In genomic region chr11:61828379-61828628, GRCh38 we compare ENCODE assay signal across 8 cellular contexts. TPM values are rescaled to one million over a fixed set of nuclear protein-coding genes. Genes with fewer than 3 reads are reported as not detected.
DNase-seq lines count a peak whose midpoint lies in the region; ATAC-seq and TF ChIP-seq lines count a peak whose summit lies in the region.

No MANE protein-coding gene starts in this region.

- H3K4me1 ChIP-seq in MM.1S (ENCODE audit: low read length): 0 out of 2 replicates have a peak, but pooled peaks cover 9% of the 10 kb centered on the region

- no peaks in the 10 kb centered on the region for H4K20me1 ChIP-seq in MM.1S (ENCODE audit: insufficient read depth, low read length)

- no peaks in the 10 kb centered on the region for H3K36me3 ChIP-seq in MM.1S (replicated peaks; ENCODE audit: insufficient read depth, low read length)

- H3K9me3 Mint-ChIP-seq in progenitor cell of endocrine pancreas (ENCODE audit: low read depth): no peaks in the 10 kb centered on the region

- H3F3A ChIP-seq in MM.1S (ENCODE audit: insufficient read depth, low read length): no peaks in the 10 kb centered on the region

- H3K79me2 ChIP-seq in MM.1S (ENCODE audit: low read length): no peaks in the 10 kb centered on the region

- TF ChIP-seq POLR2A in GM18505 (IDR thresholded peaks at IDR 0.05; ENCODE audit: borderline replicate concordance, extremely low read depth, insufficient read depth, insufficient read length): no peak

- peak overlapping the region; percentile 12; the same call in 1 of the 2 replicates for H2AFZ ChIP-seq in MM.1S (ENCODE audit: low read length)

- no peak overlapping the region for H3K27ac ChIP-seq in MM.1S (ENCODE audit: low read length)

- H3K4me3 ChIP-seq in GM12865 (ENCODE audit: low read depth, low read length) (peak overlapping the region; percentile 72), MM.1S (ENCODE audit: low read length) (peak overlapping the region; percentile 35), epithelial cell of proximal tubule (ENCODE audit: low read depth, low read length) (peak overlapping the region; percentile 92)

- H3K4me2 ChIP-seq in MM.1S (ENCODE audit: low read depth, low read length): peak overlapping the region; percentile 67

- H3K36me3 Mint-ChIP-seq in progenitor cell of endocrine pancreas (ENCODE audit: insufficient read depth): peaks cover under 1% of the 10 kb centered on the region

- ATAC-seq in GM18505 (IDR thresholded peaks at IDR 0.05; ENCODE audit: unreplicated experiment): no peak
- ATAC-seq in GM21367 (IDR thresholded peaks at IDR 0.05; ENCODE audit: unreplicated experiment): no peak
- no peak for ATAC-seq in GM21723 (IDR thresholded peaks at IDR 0.05; ENCODE audit: unreplicated experiment)

- peaks cover 36% of the 10 kb centered on the region for H3K4me1 Mint-ChIP-seq in progenitor cell of endocrine pancreas (ENCODE audit: low read depth)

- DNase-seq in GM12865 (ENCODE audit: low read depth) (no peak), MM.1S (no peak), epithelial cell of proximal tubule (ENCODE audit: low read depth) (no peak), progenitor cell of endocrine pancreas (ENCODE audit: low spot score, unreplicated experiment) (no peak), NCI-H2227 (lab: John Stamatoyannopoulos, UW; ENCODE audit: unreplicated experiment) (no peak)

- TF ChIP-seq CTCF in GM12865 (IDR thresholded peaks at IDR 0.05; ENCODE audit: insufficient read depth, low read depth, low read length, missing control alignments): no peak
- TF ChIP-seq CTCF in MM.1S (IDR thresholded peaks at IDR 0.05; ENCODE audit: low read length): no peak
- TF ChIP-seq CTCF in epithelial cell of proximal tubule (conservative IDR thresholded peaks at IDR 0.05; ENCODE audit: low read depth, low read length): no peak
- no peak for TF ChIP-seq CTCF in progenitor cell of endocrine pancreas (IDR thresholded peaks at IDR 0.05; ENCODE audit: unreplicated experiment)

- no peaks in the 10 kb centered on the region for H3K9me2 ChIP-seq in MM.1S (replicated peaks; ENCODE audit: insufficient read depth, low read length)

- peak overlapping the region; percentile 94 for H3K4me3 Mint-ChIP-seq in progenitor cell of endocrine pancreas (ENCODE audit: low read depth)

- H3K27me3 ChIP-seq in MM.1S (replicated peaks; ENCODE audit: insufficient read depth, low read length): peaks cover 41% of the 10 kb centered on the region

- no peaks in the 10 kb centered on the region for H3K9me3 ChIP-seq in MM.1S (replicated peaks; ENCODE audit: insufficient read depth, low read length)

- no peak overlapping the region for H3K9ac ChIP-seq in MM.1S (ENCODE audit: low read length)

- no peaks in the 10 kb centered on the region for H3K27me3 Mint-ChIP-seq in progenitor cell of endocrine pancreas

- peak overlapping the region; percentile 98 for H3K27ac Mint-ChIP-seq in progenitor cell of endocrine pancreas

RNA-seq across cellular contexts. Expression of gene FADS2, which starts 0.2 kb away (rescaled TPM):
- total RNA-seq in epithelial cell of proximal tubule (169 and 442 TPM in 2 replicates), progenitor cell of endocrine pancreas (399 and 402 TPM in 2 replicates)

RNA-seq across cellular contexts. Expression of gene FADS1, which starts 11.5 kb away (rescaled TPM):
- 64.6 and 100 TPM in 2 replicates for total RNA-seq in epithelial cell of proximal tubule
- 114 and 121 TPM in 2 replicates for total RNA-seq in progenitor cell of endocrine pancreas

RNA-seq across cellular contexts. Expression of gene FEN1, which starts 35.6 kb away (rescaled TPM):
- total RNA-seq in epithelial cell of proximal tubule: 70.6 and 120 TPM in 2 replicates
- total RNA-seq in progenitor cell of endocrine pancreas: 34.4 and 36.6 TPM in 2 replicates

RNA-seq across cellular contexts. Expression of gene TMEM258, which starts 35.9 kb away (rescaled TPM):
- total RNA-seq in epithelial cell of proximal tubule: 95.1 and 102 TPM in 2 replicates
- 175 and 185 TPM in 2 replicates for total RNA-seq in progenitor cell of endocrine pancreas

Comparison
In these comparisons a context has a peak if more than half of its experiments do, and no peak if none do; other contexts are left out.
1. H3K4me3 ChIP-seq: peak in every context shown above with its lines; median percentile 92 in epithelial cell of proximal tubule; 72 in GM12865; 35 in MM.1S.